Comparison of ENCODE assay signal across 8 cellular contexts in genomic region chr16:67191410-67191994, GRCh38. TPM values are rescaled to one million over a fixed set of nuclear protein-coding genes. Genes with fewer than 3 reads are reported as not detected.
A peak's percentile ranks its signal among the peaks of the same experiment; 100 is the strongest.
DNase-seq lines count a peak whose midpoint lies in the region; ATAC-seq and TF ChIP-seq lines count a peak whose summit lies in the region.

No MANE protein-coding gene starts in this region.

- peak overlapping the region; percentile 80 to 95 (median 92) for H3K4me3 Mint-ChIP-seq in naive B cell

- peaks cover 2 to 8% of the 10 kb centered on the region in 2 donors for H3K36me3 Mint-ChIP-seq in naive B cell

- peaks cover 0 to 4% (median 0%) of the 10 kb centered on the region in 3 donors for H3K27me3 Mint-ChIP-seq in naive B cell

- no peaks in the 10 kb centered on the region for H3K9me3 Mint-ChIP-seq in naive B cell

- H3K27ac Mint-ChIP-seq in naive B cell = peak overlapping the region; percentile 56 to 97 (median 86)

- H3K4me3 ChIP-seq in AG09309 (ENCODE audit: control insufficient read depth, low read depth, low read length) = peak overlapping the region; percentile 18
- peak overlapping the region; percentile 40 for H3K4me3 ChIP-seq in brain microvascular endothelial cell (ENCODE audit: low read depth, low read length)

- in situ Hi-C loops in brain microvascular endothelial cell (cut with HindIII; ENCODE audit: low pct_ligation_motif_present, low sequenced_read_pairs) = no loop called here

- no peaks in the 10 kb centered on the region for H3K27me3 ChIP-seq in brain microvascular endothelial cell (replicated peaks)

- no peak for TF ChIP-seq CTCF in AG09309 (IDR thresholded peaks at IDR 0.05; ENCODE audit: control insufficient read depth, insufficient read depth, low read depth, low read length, missing control alignments)
- TF ChIP-seq CTCF in brain microvascular endothelial cell (IDR thresholded peaks at IDR 0.05; ENCODE audit: low read depth, low read length, missing control alignments) = no peak

- ATAC-seq in HG02943 (IDR thresholded peaks at IDR 0.05; ENCODE audit: low read depth, unreplicated experiment) = peak; percentile 8
- peak in 1 of 2 donors; percentile 1 for ATAC-seq in naive B cell (ENCODE audit: low read depth in 2 of 2)
- ATAC-seq in GM19452 (IDR thresholded peaks at IDR 0.05; ENCODE audit: unreplicated experiment) = no peak

- DNase-seq in AG09309 (ENCODE audit: low read depth) (no peak), brain microvascular endothelial cell (no peak), naive B cell (no peak), GOT3 (lab: John Stamatoyannopoulos, UW) (no peak), NCI-H2081 treated with DMSO at 0.1 percent for 48 hours (lab: John Stamatoyannopoulos, UW) (no peak)
- DNase-seq in activated CD4-positive, alpha-beta T cell treated with anti-CD3 and anti-CD28 coated beads for 48 hours = no peak

- no peak overlapping the region for H3K27ac ChIP-seq in brain microvascular endothelial cell

- peaks cover 31% of the 10 kb centered on the region for H3K36me3 ChIP-seq in brain microvascular endothelial cell (replicated peaks)

- H3K4me1 Mint-ChIP-seq in naive B cell = peaks cover 23 to 39% (median 39%) of the 10 kb centered on the region in 3 donors

RNA-seq across cellular contexts. Expression of gene E2F4, which starts 0.5 kb away (rescaled TPM):
- 10 to 100 TPM; 54.0 to 75.9 (median 61.7) TPM for polyA plus RNA-seq in naive B cell (ENCODE audit: low read depth in 6 of 6)

RNA-seq across cellular contexts. Expression of gene EXOC3L1, which starts 1.6 kb away (rescaled TPM):
- under 1 TPM in 3 of 6 donors, not detected in 3; 0.12 to 0.19 (median 0.15) TPM for polyA plus RNA-seq in naive B cell (ENCODE audit: low read depth in 6 of 6)

RNA-seq across cellular contexts. Expression of gene ELMO3, which starts 7.4 kb away (rescaled TPM):
- under 1 TPM in 5 of 6 donors, not detected in 1; 0.14 to 0.48 (median 0.39) TPM for polyA plus RNA-seq in naive B cell (ENCODE audit: low read depth in 6 of 6)

RNA-seq across cellular contexts. Expression of gene MATCAP1, which starts 7.7 kb away (rescaled TPM):
- polyA plus RNA-seq in naive B cell (ENCODE audit: low read depth in 6 of 6) = under 1 TPM in 4 of 6 donors, not detected in 2; 0.33 to 0.40 (median 0.40) TPM

RNA-seq across cellular contexts. Expression of gene NOL3, which starts 21.2 kb away (rescaled TPM):
- under 1 TPM in 1 of 6 donors, not detected in 5; 0.27 TPM for polyA plus RNA-seq in naive B cell (ENCODE audit: low read depth in 6 of 6)
